9 cellular contexts compared by ENCODE assay signal in the genomic region with DNA sequence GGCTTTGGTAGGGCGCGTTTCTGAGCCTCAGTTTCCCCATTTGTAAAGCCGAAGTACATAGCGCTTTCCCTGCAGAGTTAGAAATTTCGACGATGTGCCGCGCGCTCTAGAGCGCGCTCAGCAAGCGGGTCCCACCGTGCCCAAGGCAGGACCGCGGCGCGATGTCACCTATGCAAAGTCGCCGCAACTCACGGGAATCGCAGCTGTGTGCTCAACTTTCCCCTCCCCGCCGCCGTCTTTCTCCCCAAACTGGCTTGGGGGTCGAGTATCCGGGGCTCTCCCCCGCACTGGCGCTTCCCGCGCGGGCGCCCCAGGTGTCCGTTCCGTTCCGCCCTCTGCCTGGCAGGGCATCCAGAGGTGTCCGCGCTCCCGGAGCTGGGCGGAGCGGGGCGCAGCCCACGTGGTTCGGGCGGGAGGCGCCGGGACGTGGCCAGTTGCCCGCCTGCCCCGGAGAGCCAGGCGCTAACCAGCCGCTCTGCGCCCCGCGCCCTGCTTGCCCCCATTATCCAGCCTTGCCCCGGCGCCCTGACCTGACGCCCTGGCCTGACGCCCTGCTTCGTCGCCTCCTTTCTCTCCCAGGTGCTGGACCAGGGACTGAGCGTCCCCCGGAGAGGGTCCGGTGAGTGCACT. TPM values are rescaled to one million over a fixed set of nuclear protein-coding genes. Genes with fewer than 3 reads are reported as not detected.
DNase-seq lines count a peak whose midpoint lies in the region; ATAC-seq and TF ChIP-seq lines count a peak whose summit lies in the region.
"Had no signal": no experiment of that assay in that cellular context is flagged by ENCODE, and none has a peak within 500 bp of the region (broad histone marks: within the 10 kb centered on the region; RNA-seq: fewer than 3 reads in every experiment).

Gene MLPH, plus strand, starts transcription at position 433 of the 630 bp plus-strand sequence. CDS start 6,176 bp downstream, outside the sequence.

- H4K20me1 ChIP-seq in neural cell (ENCODE audit: insufficient read depth): no peaks in the 10 kb centered on the region

- TF ChIP-seq CTCF in fibroblast of pulmonary artery (IDR thresholded peaks at IDR 0.05; ENCODE audit: low read length, missing control alignments) (no peak), neural cell (IDR thresholded peaks at IDR 0.05; ENCODE audit: poor library complexity, severe bottlenecking) (no peak)

- peaks cover 11% of the 10 kb centered on the region for H3K9me3 ChIP-seq in neural cell (ENCODE audit: low read length)

- DNase-seq in AG08395 (ENCODE audit: low spot score) (peak; percentile 67), NCI-H69 (lab: John Stamatoyannopoulos, UW) (peak; percentile 77), fibroblast of pulmonary artery (ENCODE audit: low read depth) (no peak), NK-92 (lab: John Stamatoyannopoulos, UW; ENCODE audit: unreplicated experiment) (no peak), occipital lobe (lab: John Stamatoyannopoulos, UW) (no peak), SKM-1 (lab: John Stamatoyannopoulos, UW; ENCODE audit: unreplicated experiment) (no peak)
- DNase-seq: NCI-H1417 treated with DMSO at 0.1 percent for 48 hours had no signal

- H3F3A ChIP-seq in neural cell (ENCODE audit: insufficient read depth, low read length, poor library complexity, severe bottlenecking): no peaks in the 10 kb centered on the region

- H3K36me3 ChIP-seq in neural cell (ENCODE audit: insufficient read depth, low read length): no peaks in the 10 kb centered on the region

- H3K9ac ChIP-seq in neural cell (ENCODE audit: low read length): peak within 1 kb of the TSS; percentile 12

- no peak within 1 kb of the TSS for H2AFZ ChIP-seq in neural cell (ENCODE audit: low read depth, low read length)

- no peak within 1 kb of the TSS for H3K27ac ChIP-seq in neural cell (ENCODE audit: low read length)

- H3K79me2 ChIP-seq in neural cell (replicated peaks; ENCODE audit: insufficient read depth, low read length): no peaks in the 10 kb centered on the region

- H3K4me3 ChIP-seq in fibroblast of pulmonary artery (replicated peaks; ENCODE audit: low read depth, low read length): peak within 1 kb of the TSS; percentile 62
- peak within 1 kb of the TSS; percentile 66 for H3K4me3 ChIP-seq in neural cell (ENCODE audit: low read length)

- no peak for TF ChIP-seq EP300 in neural cell (conservative IDR thresholded peaks at IDR 0.05; ENCODE audit: poor library complexity, severe bottlenecking)

- H3K27me3 ChIP-seq in neural cell (ENCODE audit: insufficient read depth, low read depth, low read length): peaks cover 65% of the 10 kb centered on the region

- H3K4me2 ChIP-seq in neural cell (ENCODE audit: low read length): peak within 1 kb of the TSS; percentile 94

- H3K9me2 ChIP-seq in neural cell (ENCODE audit: insufficient read depth, low read length): no peaks in the 10 kb centered on the region

- TF ChIP-seq RAD21 in neural cell (conservative IDR thresholded peaks at IDR 0.05): no peak

- no peak for ATAC-seq in GM18907 (IDR thresholded peaks at IDR 0.05; ENCODE audit: unreplicated experiment)

TF ChIP-seq in neural cell, 6 proteins besides CTCF, POLR2A, EP300 and RAD21:
- TF ChIP-seq POLR2AphosphoS5 (IDR thresholded peaks at IDR 0.05): no peak
- TF ChIP-seq TAF1 (IDR thresholded peaks at IDR 0.05; ENCODE audit: low read depth): no peak
- TF ChIP-seq, protein P1, sequence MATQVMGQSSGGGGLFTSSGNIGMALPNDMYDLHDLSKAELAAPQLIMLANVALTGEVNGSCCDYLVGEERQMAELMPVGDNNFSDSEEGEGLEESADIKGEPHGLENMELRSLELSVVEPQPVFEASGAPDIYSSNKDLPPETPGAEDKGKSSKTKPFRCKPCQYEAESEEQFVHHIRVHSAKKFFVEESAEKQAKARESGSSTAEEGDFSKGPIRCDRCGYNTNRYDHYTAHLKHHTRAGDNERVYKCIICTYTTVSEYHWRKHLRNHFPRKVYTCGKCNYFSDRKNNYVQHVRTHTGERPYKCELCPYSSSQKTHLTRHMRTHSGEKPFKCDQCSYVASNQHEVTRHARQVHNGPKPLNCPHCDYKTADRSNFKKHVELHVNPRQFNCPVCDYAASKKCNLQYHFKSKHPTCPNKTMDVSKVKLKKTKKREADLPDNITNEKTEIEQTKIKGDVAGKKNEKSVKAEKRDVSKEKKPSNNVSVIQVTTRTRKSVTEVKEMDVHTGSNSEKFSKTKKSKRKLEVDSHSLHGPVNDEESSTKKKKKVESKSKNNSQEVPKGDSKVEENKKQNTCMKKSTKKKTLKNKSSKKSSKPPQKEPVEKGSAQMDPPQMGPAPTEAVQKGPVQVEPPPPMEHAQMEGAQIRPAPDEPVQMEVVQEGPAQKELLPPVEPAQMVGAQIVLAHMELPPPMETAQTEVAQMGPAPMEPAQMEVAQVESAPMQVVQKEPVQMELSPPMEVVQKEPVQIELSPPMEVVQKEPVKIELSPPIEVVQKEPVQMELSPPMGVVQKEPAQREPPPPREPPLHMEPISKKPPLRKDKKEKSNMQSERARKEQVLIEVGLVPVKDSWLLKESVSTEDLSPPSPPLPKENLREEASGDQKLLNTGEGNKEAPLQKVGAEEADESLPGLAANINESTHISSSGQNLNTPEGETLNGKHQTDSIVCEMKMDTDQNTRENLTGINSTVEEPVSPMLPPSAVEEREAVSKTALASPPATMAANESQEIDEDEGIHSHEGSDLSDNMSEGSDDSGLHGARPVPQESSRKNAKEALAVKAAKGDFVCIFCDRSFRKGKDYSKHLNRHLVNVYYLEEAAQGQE (IDR thresholded peaks at IDR 0.05; ENCODE audit: borderline replicate concordance): no peak
- TF ChIP-seq EZH2 (IDR thresholded peaks at IDR 0.05; ENCODE audit: borderline replicate concordance, insufficient read depth, low read length, poor library complexity, severe bottlenecking): peak; percentile 77

RNA-seq across cellular contexts. Expression of gene MLPH, which starts in this region (rescaled TPM):
- polyA plus RNA-seq in neural cell: not detected in 2 replicates
- not detected in 2 replicates for polyA minus RNA-seq in neural cell
- 0.94 TPM for total RNA-seq in occipital lobe

Comparison
In these comparisons a context has a peak if more than half of its experiments do, and no peak if none do; other contexts are left out.
1. DNase-seq: peak in AG08395 (single experiment) and NCI-H69 (single experiment); none in fibroblast of pulmonary artery (single experiment), NK-92 (single experiment), occipital lobe (single experiment) and SKM-1 (single experiment).